12 cellular contexts compared by ENCODE assay signal in the genomic region with DNA sequence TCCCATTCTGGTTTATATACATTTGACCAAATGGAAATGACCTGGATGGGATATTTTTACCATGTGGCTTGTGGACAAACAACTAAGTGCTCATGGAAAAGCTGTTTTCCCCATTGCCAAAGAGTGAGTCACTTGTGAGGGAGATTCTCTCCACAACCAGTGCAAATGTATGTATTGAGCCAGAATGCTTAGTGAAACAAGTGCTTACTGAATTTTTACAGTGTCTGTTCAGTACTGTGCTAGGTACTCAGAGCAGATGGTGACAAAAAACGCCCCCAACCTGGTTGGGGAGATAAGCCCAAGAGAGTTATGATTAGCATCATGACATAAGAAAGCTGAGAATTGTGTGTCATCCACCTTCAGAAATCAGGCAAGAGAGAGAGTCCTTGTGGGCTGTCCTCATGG. TPM values are rescaled to one million over a fixed set of nuclear protein-coding genes. Genes with fewer than 3 reads are reported as not detected.
DNase-seq lines count a peak whose midpoint lies in the region; ATAC-seq and TF ChIP-seq lines count a peak whose summit lies in the region.
"Had no signal": no experiment of that assay in that cellular context is flagged by ENCODE, and none has a peak within 500 bp of the region (broad histone marks: within the 10 kb centered on the region; RNA-seq: fewer than 3 reads in every experiment).

No MANE protein-coding gene starts in this region.

- H3K9me3 ChIP-seq in adipocyte (ENCODE audit: control insufficient read depth, low read length) = no peaks in the 10 kb centered on the region
- no peaks in the 10 kb centered on the region for H3K9me3 ChIP-seq in stomach

- peaks cover 20% of the 10 kb centered on the region for H3K4me1 ChIP-seq in adipocyte (ENCODE audit: control insufficient read depth, insufficient read depth, low read length)
- H3K4me1 ChIP-seq in stomach = peaks cover 16 to 60% (median 48%) of the 10 kb centered on the region in 4 donors

- peaks cover 7% of the 10 kb centered on the region for H3K36me3 ChIP-seq in adipocyte (ENCODE audit: control insufficient read depth, insufficient read depth, low read length, severe bottlenecking)
- peaks cover 0 to 7% (median 2%) of the 10 kb centered on the region in 4 donors for H3K36me3 ChIP-seq in stomach

- intact Hi-C loops in stomach (cut with DNase I; ENCODE audit: low total_unique reads) = no loop called here

- H3K27ac ChIP-seq in stomach = peak overlapping the region in 4 of 5 donors; percentile 18 to 96 (median 94)

- ATAC-seq in HG03175 (IDR thresholded peaks at IDR 0.05; ENCODE audit: unreplicated experiment) = no peak

- peak overlapping the region; percentile 95 for H3K9ac ChIP-seq in adipocyte (ENCODE audit: low read length)

- H3K27me3 ChIP-seq in adipocyte (replicated peaks; ENCODE audit: control insufficient read depth, insufficient read depth, low read length) = no peaks in the 10 kb centered on the region
- H3K27me3 ChIP-seq in stomach = no peaks in the 10 kb centered on the region

- no peak for TF ChIP-seq CTCF in stomach (IDR thresholded peaks at IDR 0.05)

- 31 to 48% (median 42%) methylated on average over 1 of the region's 1 CpG for WGBS in stomach, 5 donors

- TF ChIP-seq POLR2A in stomach (IDR thresholded peaks at IDR 0.05) = no peak

- H3K4me3 ChIP-seq in adipocyte (ENCODE audit: low read length) = peak overlapping the region; percentile 98
- H3K4me3 ChIP-seq in stomach = peak overlapping the region in 1 of 4 donors; percentile 72

- DNase-seq in NCI-H82 (lab: John Stamatoyannopoulos, UW) (peak; percentile 41), NCI-H82 treated with DMSO at 0.1 percent for 48 hours (lab: John Stamatoyannopoulos, UW; ENCODE audit: unreplicated experiment) (no peak), adipocyte (ENCODE audit: low read depth) (peak; percentile 71), foreskin melanocyte (peak; percentile 42), stomach (no peak), DMS153 (lab: John Stamatoyannopoulos, UW) (no peak)
- DNase-seq in activated CD8-positive, alpha-beta memory T cell treated with anti-CD3 and anti-CD28 coated beads, Interleukin-2, amount 50 U/mL, for 4 hours = no peak
- DNase-seq: 8988T; activated naive CD8-positive, alpha-beta T cell treated with anti-CD3 and anti-CD28 coated beads, Interleukin-2, amount 10 ng/mL, durations not matched to agents 7 days and 5 days; NCI-H1930; stimulated activated CD4-positive, alpha-beta T cell treated with anti-CD3 and anti-CD28 coated beads, Interleukin-1b, Interleukin-23, amount 100 ng/mL, for 48 hours had no signal

- TF ChIP-seq EP300 in stomach (IDR thresholded peaks at IDR 0.05) = no peak

RNA-seq across cellular contexts. Expression of a gene that starts 2.3 kb away (rescaled TPM):
- 100 to 1,000 TPM in 4 of 5 donors, 10 to 100 TPM in 1; 65.5 to 387 (median 223) TPM for total RNA-seq in stomach
- polyA plus RNA-seq in stomach = 100 to 1,000 TPM in 1 of 3 donors, 10 to 100 TPM in 2; 59.6 to 129 (median 97.1) TPM

RNA-seq across cellular contexts. Expression of a gene that starts 2.8 kb away (rescaled TPM):
- total RNA-seq in stomach = not detected
- not detected for polyA plus RNA-seq in stomach
- total RNA-seq: activated naive CD8-positive, alpha-beta T cell treated with anti-CD3 and anti-CD28 coated beads, Interleukin-2, amount 10 ng/mL, durations not matched to agents 7 days and 5 days had no signal

Comparison
In these comparisons a context has a peak if more than half of its experiments do, and no peak if none do; other contexts are left out.
1. DNase-seq: peak in NCI-H82 (single experiment), adipocyte (single experiment) and foreskin melanocyte (single experiment); none in NCI-H82 treated with DMSO at 0.1 percent for 48 hours (single experiment), stomach (single experiment), DMS153 (single experiment) and activated CD8-positive, alpha-beta memory T cell treated with anti-CD3 and anti-CD28 coated beads, Interleukin-2, amount 50 U/mL, for 4 hours (single experiment).